22 cellular contexts compared by ENCODE assay signal in the genomic region with DNA sequence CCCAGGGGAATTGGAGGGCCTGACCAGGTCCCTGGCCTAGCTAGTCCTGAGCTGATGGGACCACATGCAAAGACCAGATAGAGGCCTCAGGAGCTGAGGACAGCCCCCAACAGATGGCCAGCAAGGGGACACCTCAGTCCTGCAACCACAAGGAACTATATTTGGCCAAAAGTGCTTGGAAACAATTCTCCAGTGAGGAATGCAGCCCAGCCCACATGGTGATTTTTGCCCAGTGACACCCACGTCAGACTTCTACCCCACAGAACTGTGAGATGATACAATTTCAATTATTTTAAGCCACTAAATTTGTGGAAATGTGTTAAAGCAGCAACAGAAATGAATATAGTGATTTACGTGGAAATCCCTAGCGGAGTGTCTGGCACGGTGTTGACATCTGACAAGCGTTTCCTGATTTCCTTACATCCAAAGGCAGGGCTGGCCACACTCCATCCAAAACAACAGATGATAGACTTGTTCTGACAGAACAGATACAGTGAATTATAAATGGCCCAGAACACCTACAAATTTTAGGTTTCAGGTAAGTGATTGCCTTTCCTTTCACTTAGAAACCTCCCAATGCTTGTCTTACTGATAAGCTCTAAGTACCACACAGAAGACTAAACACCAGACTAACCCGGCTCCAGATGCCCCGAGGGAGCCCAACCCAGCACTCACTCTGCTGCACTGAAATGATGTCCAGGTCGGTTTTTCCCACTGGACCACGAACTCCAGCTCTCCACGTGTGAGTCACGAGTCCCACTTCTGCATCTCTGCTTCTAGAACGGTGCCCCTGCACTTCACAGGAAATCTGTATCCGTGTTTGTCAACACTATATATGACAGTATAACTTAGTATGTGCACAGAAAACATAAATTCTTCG. TPM values are rescaled to one million over a fixed set of nuclear protein-coding genes. Genes with fewer than 3 reads are reported as not detected.
DNase-seq lines count a peak whose midpoint lies in the region; ATAC-seq, FAIRE-seq and TF ChIP-seq lines count a peak whose summit lies in the region.
"Had no signal": no experiment of that assay in that cellular context is flagged by ENCODE, and none has a peak within 500 bp of the region (broad histone marks: within the 10 kb centered on the region; RNA-seq: fewer than 3 reads in every experiment).

No MANE protein-coding gene starts in this region.

- WGBS in sigmoid colon, 2 donors, result 72 to 81% methylated on average over 14 of the region's 14 CpGs

- no peaks in the 10 kb centered on the region for H3K36me3 Mint-ChIP-seq in activated CD4-positive, alpha-beta T cell treated with anti-CD3 and anti-CD28 coated beads, Interleukin-2, amount 10 ng/mL, durations not matched to agents 7 days and 5 days (ENCODE audit: low read depth)

- H3K27ac Mint-ChIP-seq in activated CD4-positive, alpha-beta T cell treated with anti-CD3 and anti-CD28 coated beads, Interleukin-2, amount 10 ng/mL, durations not matched to agents 7 days and 5 days, result no peak overlapping the region

- no peak for TF ChIP-seq POLR2A in sigmoid colon (IDR thresholded peaks at IDR 0.05)

- H3K4me3 ChIP-seq in sigmoid colon, result no peak overlapping the region
- H3K4me3 ChIP-seq: ovary, right lobe of liver, tibial artery had no signal

- H3K9me3 ChIP-seq in sigmoid colon, result no peaks in the 10 kb centered on the region
- H3K9me3 ChIP-seq: ovary, right lobe of liver, tibial artery had no signal

- H3K27me3 ChIP-seq in sigmoid colon, result no peaks in the 10 kb centered on the region
- H3K27me3 ChIP-seq: ovary, tibial artery had no signal

- H3K27me3 Mint-ChIP-seq in activated CD4-positive, alpha-beta T cell treated with anti-CD3 and anti-CD28 coated beads, Interleukin-2, amount 10 ng/mL, durations not matched to agents 7 days and 5 days, result peaks cover 24% of the 10 kb centered on the region

- CTCF ChIA-PET in activated CD4-positive, alpha-beta T cell treated with anti-CD3 and anti-CD28 coated beads, Interleukin-2, amount 10 ng/mL, durations not matched to agents 7 days and 5 days (lab: Charles Lee), result interaction anchor here (0.7 to 1.0 kb wide), 2 partner anchors 9 to 11 kb away, joined by 3 read pairs; no protein-coding TSS in a partner anchor

- no peak overlapping the region for H3K4me3 Mint-ChIP-seq in activated CD4-positive, alpha-beta T cell treated with anti-CD3 and anti-CD28 coated beads, Interleukin-2, amount 10 ng/mL, durations not matched to agents 7 days and 5 days

- POLR2A ChIA-PET in activated CD4-positive, alpha-beta T cell treated with anti-CD3 and anti-CD28 coated beads, Interleukin-2, amount 10 ng/mL, durations not matched to agents 7 days and 5 days (lab: Charles Lee), result no interaction called here

- no peaks in the 10 kb centered on the region for H3K9me3 Mint-ChIP-seq in activated CD4-positive, alpha-beta T cell treated with anti-CD3 and anti-CD28 coated beads, Interleukin-2, amount 10 ng/mL, durations not matched to agents 7 days and 5 days

- DNase-seq in HTR-8/SVneo (ENCODE audit: insufficient read length, low spot score) (no peak), astrocyte of the hippocampus (ENCODE audit: low read depth, low spot score) (peak; percentile 54), glomerular visceral epithelial cell (ENCODE audit: extremely low spot score) (peak; percentile 33), sigmoid colon (peak; percentile 49), epidermal melanocyte (ENCODE audit: insufficient read length, low spot score) (no peak)
- no peak for DNase-seq in activated CD4-positive, alpha-beta T cell treated with anti-CD3 and anti-CD28 coated beads, Interleukin-2, amount 10 ng/mL, durations not matched to agents 7 days and 5 days
- DNase-seq: activated CD4-positive, alpha-beta T cell treated with anti-CD3 and anti-CD28 coated beads, Interleukin-2, amount 50 U/mL, for 1 hour; activated CD8-positive, alpha-beta memory T cell treated with anti-CD3 and anti-CD28 coated beads, Interleukin-2, amount 50 U/mL, for 4 hours; activated naive CD4-positive, alpha-beta T cell treated with Interleukin-2 at 50 U/mL for 16 hours; Calu3; cortex of kidney; NCI-H1417; NCI-H524 treated with DMSO at 0.1 percent for 48 hours; ovary; right lobe of liver; Right ventricle myocardium superior; stimulated activated naive CD4-positive, alpha-beta T cell; tibial artery had no signal

- no peak for ATAC-seq in GM19023 (IDR thresholded peaks at IDR 0.05; ENCODE audit: unreplicated experiment)
- ATAC-seq: left lobe of liver, right lobe of liver had no signal

- H3K27ac ChIP-seq in sigmoid colon, result peak overlapping the region in 3 of 4 donors; percentile 21 to 99 (median 97)
- H3K27ac ChIP-seq: KMS-11, ovary, right lobe of liver, tibial artery had no signal

- FAIRE-seq in HTR-8/SVneo (lab: Jason Lieb, UNC), result peak; percentile 38
- FAIRE-seq: H1 had no signal

- H3K36me3 ChIP-seq in sigmoid colon, result no peaks in the 10 kb centered on the region
- H3K36me3 ChIP-seq: ovary, right lobe of liver, tibial artery had no signal

- no peak for TF ChIP-seq EP300 in sigmoid colon (IDR thresholded peaks at IDR 0.05)

- intact Hi-C loops in sigmoid colon (cut with DNase I), result loop anchor here (5.0 kb wide), 1 partner anchor 172 kb away; no protein-coding TSS in a partner anchor

- H3K4me1 ChIP-seq in sigmoid colon, result peaks cover 0 to 62% (median 59%) of the 10 kb centered on the region in 4 donors
- H3K4me1 ChIP-seq: right lobe of liver had no signal

- H3K4me1 Mint-ChIP-seq in activated CD4-positive, alpha-beta T cell treated with anti-CD3 and anti-CD28 coated beads, Interleukin-2, amount 10 ng/mL, durations not matched to agents 7 days and 5 days, result peaks cover 21% of the 10 kb centered on the region

- TF ChIP-seq CTCF in sigmoid colon (IDR thresholded peaks at IDR 0.05), result no peak

RNA-seq across cellular contexts. Expression of gene AFAP1, which starts 5.8 kb away (rescaled TPM):
- 10 to 100 TPM; 24.0 to 51.3 (median 38.2) TPM for total RNA-seq in sigmoid colon
- polyA plus RNA-seq in sigmoid colon, result 10 to 100 TPM in 1 of 3 donors, 1 to 10 TPM in 2; 7.6 to 14.5 (median 9.6) TPM
- total RNA-seq in activated CD4-positive, alpha-beta T cell treated with anti-CD3 and anti-CD28 coated beads, Interleukin-2, amount 10 ng/mL, durations not matched to agents 7 days and 5 days, result 1 to 10 TPM; 7.1 to 7.9 TPM

Comparison
In these comparisons a context has a peak if more than half of its experiments do, and no peak if none do; other contexts are left out.
1. DNase-seq: peak in astrocyte of the hippocampus (single experiment), glomerular visceral epithelial cell (single experiment) and sigmoid colon (single experiment); none in HTR-8/SVneo (single experiment), epidermal melanocyte (single experiment) and activated CD4-positive, alpha-beta T cell treated with anti-CD3 and anti-CD28 coated beads, Interleukin-2, amount 10 ng/mL, durations not matched to agents 7 days and 5 days (single experiment).